Comparison of ENCODE assay signal across 8 cellular contexts in the genomic region with DNA sequence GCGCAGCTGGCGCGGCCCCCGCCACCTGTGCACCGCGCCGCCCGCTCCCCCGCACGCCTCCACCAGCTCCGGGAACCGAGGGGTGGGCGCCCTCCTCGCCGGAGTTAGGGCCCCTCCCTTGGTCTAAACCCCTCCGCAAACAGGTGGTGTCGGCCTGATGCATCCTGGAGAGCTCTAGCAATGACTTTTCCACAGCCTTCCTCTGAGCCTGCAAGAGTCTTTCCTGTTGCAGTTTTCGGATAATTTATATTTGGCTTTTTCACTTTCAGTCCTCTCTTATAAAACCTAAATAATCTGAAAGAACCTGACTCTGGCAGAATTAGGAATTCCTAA. TPM values are rescaled to one million over a fixed set of nuclear protein-coding genes. Genes with fewer than 3 reads are reported as not detected.
A peak's percentile ranks its signal among the peaks of the same experiment; 100 is the strongest.
DNase-seq lines count a peak whose midpoint lies in the region; TF ChIP-seq lines count a peak whose summit lies in the region.

No MANE protein-coding gene starts in this region.

- no peaks in the 10 kb centered on the region for H3F3A ChIP-seq in OCI-LY1 (ENCODE audit: insufficient read depth, low read length)

- H3K4me3 ChIP-seq in GM06990 (replicated peaks; ENCODE audit: low read depth, low read length) (peak overlapping the region; percentile 35), OCI-LY1 (ENCODE audit: low read depth, low read length, poor library complexity, severe bottlenecking) (peak overlapping the region; percentile 58), trophoblast cell (ENCODE audit: low read depth, low read length) (no peak overlapping the region)

- no peaks in the 10 kb centered on the region for H3K79me1 ChIP-seq in trophoblast cell (ENCODE audit: low read length)

- H2BK5ac ChIP-seq in trophoblast cell (ENCODE audit: low read depth, low read length, poor library complexity) = no peak overlapping the region

- H3K27me3 ChIP-seq in GM06990 (replicated peaks; ENCODE audit: control insufficient read depth, insufficient read depth, low read length) (no peaks in the 10 kb centered on the region; the same call in none of the 2 replicates), OCI-LY1 (ENCODE audit: insufficient read depth, low read length) (no peaks in the 10 kb centered on the region), trophoblast cell (ENCODE audit: insufficient read depth, low read length) (no peaks in the 10 kb centered on the region)

- H3K9ac ChIP-seq in OCI-LY1 (ENCODE audit: low read length) (no peak overlapping the region), trophoblast cell (ENCODE audit: low read length) (no peak overlapping the region)

- TF ChIP-seq CTCF in GM06990 (IDR thresholded peaks at IDR 0.05; ENCODE audit: insufficient read depth, low read length, poor library complexity, severe bottlenecking) = no peak
- no peak; the same call in 1 of the 2 replicates for TF ChIP-seq CTCF in OCI-LY1 (IDR thresholded peaks at IDR 0.05; ENCODE audit: low read length)
- TF ChIP-seq CTCF in endothelial cell (IDR thresholded peaks at IDR 0.05; ENCODE audit: unreplicated experiment) = no peak

- H4K20me1 ChIP-seq in OCI-LY1 (ENCODE audit: insufficient read depth, low read length) = no peaks in the 10 kb centered on the region

- H4K8ac ChIP-seq in trophoblast cell (ENCODE audit: low read depth, low read length) = no peak overlapping the region

- H3K79me2 ChIP-seq in OCI-LY1 (ENCODE audit: insufficient read depth, low read length) = no peaks in the 10 kb centered on the region
- no peaks in the 10 kb centered on the region for H3K79me2 ChIP-seq in trophoblast cell (ENCODE audit: control insufficient read depth, insufficient read depth, low read length, poor library complexity)

- no peak overlapping the region for H2AK5ac ChIP-seq in trophoblast cell (ENCODE audit: low read length)

- H2BK120ac ChIP-seq in trophoblast cell (ENCODE audit: insufficient read depth, low read length, poor library complexity) = no peak overlapping the region

- H3K36me3 ChIP-seq in GM06990 (ENCODE audit: control insufficient read depth, insufficient read depth, low read length) (no peaks in the 10 kb centered on the region), OCI-LY1 (ENCODE audit: insufficient read depth, low read length) (no peaks in the 10 kb centered on the region), trophoblast cell (ENCODE audit: control insufficient read depth in 1 of 2, insufficient read depth in 2 of 2, low read length in 2 of 2) (no peaks in the 10 kb centered on the region)

- no peak overlapping the region for H4K91ac ChIP-seq in trophoblast cell (ENCODE audit: low read depth, low read length)

- H3K4me2 ChIP-seq in OCI-LY1 (ENCODE audit: low read length) (peak overlapping the region; percentile 76), trophoblast cell (ENCODE audit: low read length) (peak overlapping the region; percentile 93)

- H3K4me3 Mint-ChIP-seq in endothelial cell (ENCODE audit: unreplicated experiment) = peak overlapping the region; percentile 80

- no peak overlapping the region for H3K27ac Mint-ChIP-seq in endothelial cell (ENCODE audit: unreplicated experiment)

- H3K36me3 Mint-ChIP-seq in endothelial cell (ENCODE audit: low read depth, unreplicated experiment) = peaks cover 4% of the 10 kb centered on the region

- H3K14ac ChIP-seq in trophoblast cell (ENCODE audit: low read length) = no peak overlapping the region

- H3K9me2 ChIP-seq in OCI-LY1 (ENCODE audit: low read depth, low read length) = no peaks in the 10 kb centered on the region

- H3K4me1 ChIP-seq in OCI-LY1 (ENCODE audit: insufficient read depth, low read length, severe bottlenecking) (peaks cover 14% of the 10 kb centered on the region), trophoblast cell (ENCODE audit: control insufficient read depth in 1 of 2, insufficient read depth in 2 of 2, low read length in 2 of 2) (peaks cover 2% of the 10 kb centered on the region in 2 experiments)

- H3K18ac ChIP-seq in trophoblast cell (ENCODE audit: low read length) = no peak overlapping the region

- no peak overlapping the region for H4K12ac ChIP-seq in trophoblast cell (ENCODE audit: low read depth, low read length)

- peaks cover 4% of the 10 kb centered on the region for H3K27me3 Mint-ChIP-seq in endothelial cell (ENCODE audit: unreplicated experiment)

- H3K9me3 Mint-ChIP-seq in endothelial cell (ENCODE audit: unreplicated experiment) = no peaks in the 10 kb centered on the region

- H3K23ac ChIP-seq in trophoblast cell (ENCODE audit: low read length) = no peak overlapping the region

- H3K27ac ChIP-seq in OCI-LY1 (ENCODE audit: low read depth, low read length, poor library complexity, severe bottlenecking) (no peak overlapping the region), trophoblast cell (ENCODE audit: low read depth, low read length) (no peak overlapping the region)

- DNase-seq in GM06990 (ENCODE audit: extremely low read depth, insufficient read length) (no peak), endothelial cell (ENCODE audit: low spot score) (no peak), trophoblast cell (no peak), GM19238 (ENCODE audit: insufficient read length, low spot score) (no peak), KBM-7 (no peak), mucosa of gallbladder (ENCODE audit: low spot score) (no peak), kidney glomerular epithelial cell (lab: John Stamatoyannopoulos, UW) (no peak)

- H3K9me3 ChIP-seq in OCI-LY1 (ENCODE audit: low read length) = no peaks in the 10 kb centered on the region
- no peaks in the 10 kb centered on the region for H3K9me3 ChIP-seq in trophoblast cell (ENCODE audit: insufficient read depth, low read depth, low read length)

- in situ Hi-C loops in KBM-7 (cut with MboI; ENCODE audit: low pct_unique_long_range_greater_than_20kb, low sequenced_read_pairs) = no loop called here

- H3K4me1 Mint-ChIP-seq in endothelial cell (ENCODE audit: unreplicated experiment) = no peaks in the 10 kb centered on the region

- WGBS in trophoblast cell (ENCODE audit: extremely low coverage, insufficient coverage, insufficient read length) = no CpG with 5 or more reads among the region's 18 CpGs

- no peak overlapping the region for H2AFZ ChIP-seq in OCI-LY1 (ENCODE audit: low read length)
- no peak overlapping the region for H2AFZ ChIP-seq in trophoblast cell (ENCODE audit: insufficient read depth, low read length, poor library complexity)

- H3K4ac ChIP-seq in trophoblast cell (ENCODE audit: low read depth, low read length) = no peak overlapping the region

- H2BK12ac ChIP-seq in trophoblast cell (ENCODE audit: low read length) = no peak overlapping the region

RNA-seq across cellular contexts. Expression of a gene that starts 0.3 kb away (rescaled TPM):
- total RNA-seq in endothelial cell (ENCODE audit: unreplicated experiment) (0.18 TPM), mucosa of gallbladder (5.3 TPM)
- polyA plus RNA-seq in trophoblast cell (2013) = 0.08 and 0.12 TPM in 2 replicates
